In the genomic region with DNA sequence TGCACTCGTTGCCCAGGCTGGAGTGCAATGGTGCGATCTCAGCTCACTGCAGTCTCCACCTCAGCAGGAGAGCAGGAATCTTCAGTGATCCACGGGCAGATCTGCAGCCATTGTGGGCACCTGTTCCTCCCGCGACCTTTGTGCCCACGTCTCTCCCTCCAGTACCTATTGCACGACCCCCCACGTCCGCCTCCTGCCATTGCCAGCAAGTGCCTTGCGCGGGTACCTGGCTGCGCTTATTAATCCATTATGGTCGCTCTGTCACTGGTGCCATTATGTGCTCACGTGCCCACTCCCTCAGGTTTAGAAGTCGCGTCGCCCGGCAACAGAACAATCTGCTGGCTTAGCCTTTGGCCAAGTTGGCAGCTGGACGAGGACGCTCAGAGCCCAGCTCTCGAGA, we compare ENCODE assay signal across 8 cellular contexts.
DNase-seq lines count a peak whose midpoint lies in the region; ATAC-seq, FAIRE-seq and TF ChIP-seq lines count a peak whose summit lies in the region.
"Not testable (repeated sequence)": the region's sequence is repeated elsewhere in the genome, so short reads cannot be mapped to it uniquely, and the experiment has no call there.

No MANE protein-coding gene starts in this region.

- BruUV-seq in HepG2 (replicated peaks; lab: Mats Ljungman, UMichigan): not testable (repeated sequence)

- not testable (repeated sequence) for FAIRE-seq in HepG2 (lab: Jason Lieb, UNC)

- not testable (repeated sequence) for H3K9ac ChIP-seq in HepG2 (ENCODE audit: insufficient read depth, low read depth, low read length)

- not testable (repeated sequence) for ATAC-seq in RWPE2 (ENCODE audit: low read depth); activated CD8-positive, alpha-beta T cell treated with anti-CD3 and anti-CD28 coated beads for 36 hours; activated naive CD8-positive, alpha-beta T cell treated with anti-CD3 and anti-CD28 coated beads, Interleukin-2, amount 10 ng/mL, durations not matched to agents 7 days and 5 days (ENCODE audit: low read depth); Right ventricle myocardium superior (ENCODE audit: poor library complexity); HepG2

- not testable (repeated sequence) for H3K4me1 ChIP-seq in RWPE2 (ENCODE audit: insufficient read depth, poor library complexity, severe bottlenecking); HepG2 (ENCODE audit: insufficient read depth, low read length)

- TF ChIP-seq POLR2A in HepG2 (IDR thresholded peaks at IDR 0.05; ENCODE audit: insufficient read depth in 1 of 2, low read depth in 2 of 2, low read length in 2 of 2): not testable (repeated sequence)

- H2AFZ ChIP-seq in HepG2 (ENCODE audit: low read length): not testable (repeated sequence)

- not testable (repeated sequence) for H3K9me3 Mint-ChIP-seq in activated CD8-positive, alpha-beta T cell treated with anti-CD3 and anti-CD28 coated beads for 36 hours; activated naive CD8-positive, alpha-beta T cell treated with anti-CD3 and anti-CD28 coated beads, Interleukin-2, amount 10 ng/mL, durations not matched to agents 7 days and 5 days; osteocyte (ENCODE audit: unreplicated experiment)

- POLR2A ChIA-PET in activated CD8-positive, alpha-beta T cell treated with anti-CD3 and anti-CD28 coated beads for 36 hours (lab: Charles Lee); activated naive CD8-positive, alpha-beta T cell treated with anti-CD3 and anti-CD28 coated beads, Interleukin-2, amount 10 ng/mL, durations not matched to agents 7 days and 5 days (lab: Charles Lee); HepG2 (lab: Yijun Ruan, JAX): not testable (repeated sequence)

- not testable (repeated sequence) for TF ChIP-seq CTCF in RWPE2 (IDR thresholded peaks at IDR 0.05; ENCODE audit: poor library complexity, severe bottlenecking); activated CD8-positive, alpha-beta T cell treated with anti-CD3 and anti-CD28 coated beads for 36 hours (IDR thresholded peaks at IDR 0.05); HepG2 (CRISPR knock-in tag; IDR thresholded peaks at IDR 0.05); osteocyte (IDR thresholded peaks at IDR 0.05)

- CTCF ChIA-PET in activated CD8-positive, alpha-beta T cell treated with anti-CD3 and anti-CD28 coated beads for 36 hours (lab: Charles Lee); HepG2 (lab: Yijun Ruan, JAX; ENCODE audit: low intra/inter-chr PET ratio, low total read pairs): not testable (repeated sequence)

- not testable (repeated sequence) for H3K79me2 ChIP-seq in HepG2 (ENCODE audit: insufficient read depth, low read length)

- peak overlapping the region; percentile 11 for H3K27ac Mint-ChIP-seq in activated CD8-positive, alpha-beta T cell treated with anti-CD3 and anti-CD28 coated beads for 36 hours
- H3K27ac Mint-ChIP-seq in activated naive CD8-positive, alpha-beta T cell treated with anti-CD3 and anti-CD28 coated beads, Interleukin-2, amount 10 ng/mL, durations not matched to agents 7 days and 5 days; osteocyte (ENCODE audit: unreplicated experiment): not testable (repeated sequence)

- TF ChIP-seq RAD21 in HepG2 (CRISPR knock-in tag; IDR thresholded peaks at IDR 0.05): not testable (repeated sequence)

- not testable (repeated sequence) for H3K4me3 Mint-ChIP-seq in activated CD8-positive, alpha-beta T cell treated with anti-CD3 and anti-CD28 coated beads for 36 hours; activated naive CD8-positive, alpha-beta T cell treated with anti-CD3 and anti-CD28 coated beads, Interleukin-2, amount 10 ng/mL, durations not matched to agents 7 days and 5 days; osteocyte (ENCODE audit: unreplicated experiment)

- H3K27ac ChIP-seq in RWPE2 (ENCODE audit: poor library complexity, severe bottlenecking); HepG2 (ENCODE audit: extremely low read length, insufficient read depth, low read length): not testable (repeated sequence)

- H3K36me3 Mint-ChIP-seq in activated CD8-positive, alpha-beta T cell treated with anti-CD3 and anti-CD28 coated beads for 36 hours (ENCODE audit: low read depth): peaks cover 34% of the 10 kb centered on the region
- H3K36me3 Mint-ChIP-seq in activated naive CD8-positive, alpha-beta T cell treated with anti-CD3 and anti-CD28 coated beads, Interleukin-2, amount 10 ng/mL, durations not matched to agents 7 days and 5 days: peaks cover 20% of the 10 kb centered on the region
- H3K36me3 Mint-ChIP-seq in osteocyte (ENCODE audit: unreplicated experiment): peaks cover 19% of the 10 kb centered on the region

- H4K20me1 ChIP-seq in HepG2 (ENCODE audit: insufficient read depth, low read length): not testable (repeated sequence)

- intact Hi-C loops in activated CD8-positive, alpha-beta T cell treated with anti-CD3 and anti-CD28 coated beads for 36 hours (cut with micrococcal nuclease); Right ventricle myocardium superior (cut with DNase I); HepG2 (cut with micrococcal nuclease; ENCODE audit: unreplicated experiment): not testable (repeated sequence)

- H3K4me2 ChIP-seq in HepG2 (ENCODE audit: low read depth, low read length): not testable (repeated sequence)

- not testable (repeated sequence) for H3K27me3 ChIP-seq in RWPE2 (ENCODE audit: insufficient read depth, poor library complexity, severe bottlenecking); HepG2 (ENCODE audit: control insufficient read depth in 1 of 2, insufficient read depth in 2 of 2, low read length in 2 of 2)

- in situ Hi-C loops in HepG2 (cut with HindIII; ENCODE audit: extremely low pct_ligation_motif_present, low pct_unique_long_range_greater_than_20kb): loop anchor here (25.0 kb wide), 1 partner anchor 273 kb away; no protein-coding TSS in a partner anchor

- H3K9me3 ChIP-seq in RWPE2 (ENCODE audit: severe bottlenecking); HepG2 (ENCODE audit: low read length): not testable (repeated sequence)

- not testable (repeated sequence) for H3K27me3 Mint-ChIP-seq in activated CD8-positive, alpha-beta T cell treated with anti-CD3 and anti-CD28 coated beads for 36 hours; activated naive CD8-positive, alpha-beta T cell treated with anti-CD3 and anti-CD28 coated beads, Interleukin-2, amount 10 ng/mL, durations not matched to agents 7 days and 5 days; osteocyte (ENCODE audit: unreplicated experiment)

- not testable (repeated sequence) for H3K4me1 Mint-ChIP-seq in activated CD8-positive, alpha-beta T cell treated with anti-CD3 and anti-CD28 coated beads for 36 hours (ENCODE audit: low read depth); activated naive CD8-positive, alpha-beta T cell treated with anti-CD3 and anti-CD28 coated beads, Interleukin-2, amount 10 ng/mL, durations not matched to agents 7 days and 5 days; osteocyte (ENCODE audit: unreplicated experiment)

- not testable (repeated sequence) for H3K36me3 ChIP-seq in RWPE2 (ENCODE audit: low read depth)
- H3K36me3 ChIP-seq in HepG2 (replicated peaks in 1 of 2; ENCODE audit: control insufficient read depth in 1 of 2, insufficient read depth in 2 of 2, low read length in 2 of 2): peaks cover 7 to 11% of the 10 kb centered on the region in 2 experiments; a peak in 3 of 5 replicates

- TF ChIP-seq EP300 in HepG2 (IDR thresholded peaks at IDR 0.05; ENCODE audit: low read depth in 2 of 2, low read length in 2 of 2); HepG2 (CRISPR knock-in tag; IDR thresholded peaks at IDR 0.05; ENCODE audit: borderline replicate concordance): not testable (repeated sequence)

- WGBS in HepG2 (ENCODE audit: low lambda C conversion rate): 96% methylated on average over 18 of the region's 21 CpGs

- DNase-seq in RWPE2 (ENCODE audit: low spot score) (peak; percentile 90), Right ventricle myocardium superior (peak; percentile 62), osteocyte (ENCODE audit: extremely low spot score, unreplicated experiment) (peak; percentile 92), ureter (ENCODE audit: low spot score) (peak; percentile 74)
- DNase-seq in activated CD8-positive, alpha-beta T cell treated with anti-CD3 and anti-CD28 coated beads for 36 hours: peak; percentile 12
- DNase-seq in activated naive CD8-positive, alpha-beta T cell treated with anti-CD3 and anti-CD28 coated beads, Interleukin-2, amount 10 ng/mL, durations not matched to agents 7 days and 5 days: peak; percentile 64
- DNase-seq in HepG2 (ENCODE audit: low spot score): not testable (repeated sequence)
- peak; percentile 10 for DNase-seq in stimulated activated CD4-positive, alpha-beta T cell treated with anti-CD3 and anti-CD28 coated beads, Interleukin-4, amount 100 ng/mL, for 1 hour

- not testable (repeated sequence) for H3K4me3 ChIP-seq in RWPE2 (ENCODE audit: severe bottlenecking); HepG2 (replicated peaks in 1 of 3; ENCODE audit: insufficient read depth in 1 of 3, low read depth in 2 of 3, low read length in 3 of 3)
